In genomic region chr1:154988053-154988954, GRCh38 we compare ENCODE assay signal across 23 cellular contexts. TPM values are rescaled to one million over a fixed set of nuclear protein-coding genes. Genes with fewer than 3 reads are reported as not detected.
DNase-seq lines count a peak whose midpoint lies in the region; ATAC-seq, FAIRE-seq and TF ChIP-seq lines count a peak whose summit lies in the region.
"Had no signal": no experiment of that assay in that cellular context is flagged by ENCODE, and none has a peak within 500 bp of the region (broad histone marks: within the 10 kb centered on the region; RNA-seq: fewer than 3 reads in every experiment).

No MANE protein-coding gene starts in this region.

- H3K4me1 ChIP-seq in HepG2 (ENCODE audit: insufficient read depth, low read length) (peaks cover 38% of the 10 kb centered on the region), right lobe of liver (peaks cover 0 to 26% (median 4%) of the 10 kb centered on the region in 4 donors), OCI-LY3 (ENCODE audit: low read length) (peaks cover 9% of the 10 kb centered on the region), kidney (ENCODE audit: control insufficient read depth in 1 of 2, insufficient read depth in 1 of 2, low read depth in 1 of 2, low read length in 2 of 2) (peaks cover 0 to 8% of the 10 kb centered on the region in 2 donors)

- ATAC-seq in HepG2 (no peak; the same call in 2 of the 3 replicates), right lobe of liver (no peak), HG02588 (IDR thresholded peaks at IDR 0.05; ENCODE audit: unreplicated experiment) (no peak)
- ATAC-seq: activated CD8-positive, alpha-beta T cell treated with anti-CD3 and anti-CD28 coated beads for 36 hours; CD8-positive, alpha-beta T cell had no signal

- FAIRE-seq in HepG2 (lab: Jason Lieb, UNC) (no peak), kidney (lab: Jason Lieb, UNC) (no peak)
- FAIRE-seq: colon, HTR-8/SVneo had no signal

- BruUV-seq in HepG2 (replicated peaks; lab: Mats Ljungman, UMichigan) = no TSS peak

- H3K4me3 ChIP-seq in HepG2 (replicated peaks in 1 of 3; ENCODE audit: insufficient read depth in 1 of 3, low read depth in 2 of 3, low read length in 3 of 3) (no peak overlapping the region), right lobe of liver (no peak overlapping the region), OCI-LY3 (ENCODE audit: low read length) (no peak overlapping the region), kidney (ENCODE audit: low read length in 2 of 2) (no peak overlapping the region)
- H3K4me3 ChIP-seq: GM23248, left ventricle myocardium inferior had no signal

- 93% methylated on average over 12 of the region's 17 CpGs for WGBS in HepG2 (ENCODE audit: low lambda C conversion rate)
- WGBS in right lobe of liver (ENCODE audit: insufficient coverage, low coverage, low lambda C conversion rate, missing lambda C conversion rate) = 94% methylated on average over 8 of the region's 17 CpGs

- H3K4me2 ChIP-seq in HepG2 (ENCODE audit: low read depth, low read length) (no peak overlapping the region), OCI-LY3 (ENCODE audit: low read length) (no peak overlapping the region)

- H3K27ac ChIP-seq in HepG2 (ENCODE audit: extremely low read length, insufficient read depth, low read length) (no peak overlapping the region), right lobe of liver (peak overlapping the region in 1 of 3 donors; percentile 86), OCI-LY3 (ENCODE audit: low read length) (no peak overlapping the region), kidney (ENCODE audit: low read depth in 2 of 2, low read length in 2 of 2) (no peak overlapping the region)
- H3K27ac ChIP-seq: GM23248, left ventricle myocardium inferior had no signal

- DNase-seq in HepG2 (ENCODE audit: low spot score) = no peak
- no peak for DNase-seq in right lobe of liver
- DNase-seq in kidney = peak; percentile 57
- DNase-seq in LoVo (ENCODE audit: low spot score) = no peak
- no peak for DNase-seq in cerebellum (ENCODE audit: low spot score)
- no peak for DNase-seq in HPDE6-E6E7 (ENCODE audit: extremely low spot score)
- DNase-seq: activated CD8-positive, alpha-beta T cell treated with anti-CD3 and anti-CD28 coated beads for 36 hours; activated naive CD8-positive, alpha-beta T cell treated with anti-CD3 and anti-CD28 coated beads for 36 hours; activated T-cell treated with anti-CD3 and anti-CD28 coated beads, Interleukin-2, amount 50 U/mL, for 24 hours; CD8-positive, alpha-beta T cell; DMS79 treated with DMSO at 0.1 percent for 48 hours; endodermal cell; left ventricle myocardium inferior; NCI-H226; SHP77 had no signal

- TF ChIP-seq CTCF in HepG2 (CRISPR knock-in tag; IDR thresholded peaks at IDR 0.05) = peak; percentile 62
- no peak for TF ChIP-seq CTCF in right lobe of liver (IDR thresholded peaks at IDR 0.05)
- TF ChIP-seq CTCF in OCI-LY3 (IDR thresholded peaks at IDR 0.05; ENCODE audit: low read depth, low read length) = peak; percentile 21; the same call in 1 of the 2 replicates
- no peak for TF ChIP-seq CTCF in kidney (IDR thresholded peaks at IDR 0.05; ENCODE audit: borderline replicate concordance, extremely low read depth, insufficient read depth)

- H3K36me3 ChIP-seq in HepG2 (replicated peaks in 1 of 2; ENCODE audit: control insufficient read depth in 1 of 2, insufficient read depth in 2 of 2, low read length in 2 of 2) = peaks cover 5 to 18% of the 10 kb centered on the region in 2 experiments; a peak in 2 of 5 replicates
- peaks cover 0 to 9% (median 0%) of the 10 kb centered on the region in 4 donors for H3K36me3 ChIP-seq in right lobe of liver
- H3K36me3 ChIP-seq in OCI-LY3 (replicated peaks; ENCODE audit: low read depth, low read length) = peaks cover 27% of the 10 kb centered on the region
- H3K36me3 ChIP-seq in kidney (ENCODE audit: control insufficient read depth in 1 of 2, insufficient read depth in 2 of 2, low read length in 2 of 2) = peaks cover 5 to 16% of the 10 kb centered on the region in 2 donors

- TF ChIP-seq RAD21 in HepG2 (CRISPR knock-in tag; IDR thresholded peaks at IDR 0.05) = peak; percentile 20; the same call in 1 of the 2 replicates

- CTCF ChIA-PET in HepG2 (lab: Yijun Ruan, JAX; ENCODE audit: low intra/inter-chr PET ratio, low total read pairs) = interaction anchor here (2.1 kb wide), 1 partner anchor 29 kb away, joined by 13 read pairs; no protein-coding TSS in a partner anchor

- H3K9me3 ChIP-seq in HepG2 (ENCODE audit: low read length) (no peaks in the 10 kb centered on the region), right lobe of liver (no peaks in the 10 kb centered on the region), OCI-LY3 (ENCODE audit: insufficient read depth, low read length) (no peaks in the 10 kb centered on the region), kidney (ENCODE audit: control insufficient read depth in 1 of 2, low read length in 2 of 2) (no peaks in the 10 kb centered on the region)
- H3K9me3 ChIP-seq: left ventricle myocardium inferior had no signal

- H3K79me2 ChIP-seq in HepG2 (ENCODE audit: insufficient read depth, low read length) (peaks cover 14% of the 10 kb centered on the region), OCI-LY3 (ENCODE audit: low read length) (peaks cover 43% of the 10 kb centered on the region)

- H3K9ac ChIP-seq in HepG2 (ENCODE audit: insufficient read depth, low read depth, low read length) = no peak overlapping the region
- no peak overlapping the region for H3K9ac ChIP-seq in OCI-LY3 (ENCODE audit: low read length)
- H3K9ac ChIP-seq in kidney (ENCODE audit: low read length in 2 of 2) = no peak overlapping the region
- H3K9ac ChIP-seq: GM23248 had no signal

- TF ChIP-seq EP300 in HepG2 (IDR thresholded peaks at IDR 0.05; ENCODE audit: low read depth in 2 of 2, low read length in 2 of 2) = no peak
- no peak for TF ChIP-seq EP300 in HepG2 (CRISPR knock-in tag; IDR thresholded peaks at IDR 0.05; ENCODE audit: borderline replicate concordance)

- TF ChIP-seq POLR2A in HepG2 (IDR thresholded peaks at IDR 0.05; ENCODE audit: insufficient read depth in 1 of 2, low read depth in 2 of 2, low read length in 2 of 2) (no peak; a peak in 1 of 4 replicates), right lobe of liver (IDR thresholded peaks at IDR 0.05) (no peak)

- H2AFZ ChIP-seq in HepG2 (ENCODE audit: low read length) (no peak overlapping the region), OCI-LY3 (ENCODE audit: low read depth, low read length) (no peak overlapping the region)
- H2AFZ ChIP-seq: GM23248 had no signal

- H4K20me1 ChIP-seq in HepG2 (ENCODE audit: insufficient read depth, low read length) = no peaks in the 10 kb centered on the region
- H4K20me1 ChIP-seq in OCI-LY3 (ENCODE audit: insufficient read depth, low read length) = no peaks in the 10 kb centered on the region

- POLR2A ChIA-PET in HepG2 (lab: Yijun Ruan, JAX) = interaction anchor here (0.7 to 2.1 kb wide), 10 partner anchors 12 to 75 kb away, joined by 3 to 9 read pairs (median 6); partner anchors contain the start of genes EFNA4, PBXIP1 and SHC1

- in situ Hi-C loops in HepG2 (cut with HindIII; ENCODE audit: extremely low pct_ligation_motif_present, low pct_unique_long_range_greater_than_20kb) = no loop called here

- H3K27me3 ChIP-seq in HepG2 (ENCODE audit: control insufficient read depth in 1 of 2, insufficient read depth in 2 of 2, low read length in 2 of 2) (no peaks in the 10 kb centered on the region), right lobe of liver (no peaks in the 10 kb centered on the region), OCI-LY3 (ENCODE audit: low read depth, low read length) (no peaks in the 10 kb centered on the region)

- intact Hi-C loops in HepG2 (cut with micrococcal nuclease; ENCODE audit: unreplicated experiment) = no loop called here
- intact Hi-C loops in right lobe of liver (cut with DNase I) = loop anchor here in 1 of 2 donors (10.0 kb wide), 1 partner anchor 66 kb away; the partner anchor contains the start of gene ADAM15
- intact Hi-C loops in kidney (cut with DNase I) = no loop called here

RNA-seq across cellular contexts. Expression of gene LENEP, which starts 5.1 kb away (rescaled TPM):
- total RNA-seq in HepG2 (2016; rRNA removed; fragmentation: Illumina TruSeq; extraction: Trizol) = 0.29 TPM in 1 of 2 replicates, not detected in the other
- total RNA-seq in HepG2 (2016; cell fraction: cytosol; rRNA removed; fragmentation: Illumina TruSeq; extraction: Trizol; ENCODE audit: low read depth) = not detected in 2 replicates
- 0.32 TPM in 1 of 2 replicates, not detected in the other for total RNA-seq in HepG2 (2016; cell fraction: insoluble cytoplasmic fraction; rRNA removed; fragmentation: Illumina TruSeq; extraction: Trizol)
- total RNA-seq in HepG2 (2016; cell fraction: membrane; rRNA removed; fragmentation: Illumina TruSeq; extraction: Trizol) = not detected in 2 replicates
- total RNA-seq in HepG2 (2016; cell fraction: nucleus; rRNA removed; fragmentation: Illumina TruSeq; extraction: Trizol) = 1.1 and 1.3 TPM in 2 replicates
- polyA plus RNA-seq in HepG2 (2011; rRNA removed) = not detected in 2 replicates
- polyA plus RNA-seq in HepG2 (2011; cell fraction: cytosol; rRNA removed) = not detected in 2 replicates
- 0.29 and 0.40 TPM in 2 replicates for polyA plus RNA-seq in HepG2 (2011; cell fraction: nucleus; rRNA removed)
- polyA plus RNA-seq in HepG2 (2012) = not detected in 2 replicates
- polyA plus RNA-seq in HepG2 (2016; cell fraction: cytosol; fragmentation: Illumina TruSeq; extraction: Trizol; ENCODE audit: low read depth) = not detected in 2 replicates
- polyA plus RNA-seq in HepG2 (2016; cell fraction: insoluble cytoplasmic fraction; fragmentation: Illumina TruSeq; extraction: Trizol; ENCODE audit: low read depth) = not detected in 2 replicates
- not detected in 2 replicates for polyA plus RNA-seq in HepG2 (2016; cell fraction: membrane; fragmentation: Illumina TruSeq; extraction: Trizol; ENCODE audit: low read depth)
- polyA plus RNA-seq in HepG2 (2016; cell fraction: nucleus; fragmentation: Illumina TruSeq; extraction: Trizol; ENCODE audit: insufficient read depth, low read depth) = not detected in 2 replicates
- polyA minus RNA-seq in HepG2 (2011; rRNA and poly(A)+ RNA removed; ENCODE audit: low replicate concordance) = 1.3 and 7.6 TPM in 2 replicates
- not detected in 2 replicates for polyA minus RNA-seq in HepG2 (2011; cell fraction: cytosol; rRNA and poly(A)+ RNA removed)
- 1.6 TPM in 1 of 2 replicates, not detected in the other for polyA minus RNA-seq in HepG2 (2011; cell fraction: nucleus; rRNA and poly(A)+ RNA removed)
- not detected for total RNA-seq in right lobe of liver
- total RNA-seq in kidney = not detected
- not detected for polyA plus RNA-seq in kidney (ENCODE audit: insufficient read depth, low read depth, low replicate concordance)
- total RNA-seq in cerebellum = 1.5 TPM
- total RNA-seq: activated CD8-positive, alpha-beta T cell treated with anti-CD3 and anti-CD28 coated beads for 36 hours; CD8-positive, alpha-beta T cell; fibroblast of lung; GM23248; left ventricle myocardium inferior; LHCN-M2; temporal lobe had no signal
- polyA plus RNA-seq: fibroblast of lung, GM23248 had no signal

RNA-seq across cellular contexts. Expression of gene FLAD1, which starts 5.2 kb away (rescaled TPM):
- 32.8 and 32.9 TPM in 2 replicates for total RNA-seq in HepG2 (2016; rRNA removed; fragmentation: Illumina TruSeq; extraction: Trizol)
- 21.5 and 22.7 TPM in 2 replicates for total RNA-seq in HepG2 (2016; cell fraction: cytosol; rRNA removed; fragmentation: Illumina TruSeq; extraction: Trizol; ENCODE audit: low read depth)
- 29.0 and 37.1 TPM in 2 replicates for total RNA-seq in HepG2 (2016; cell fraction: insoluble cytoplasmic fraction; rRNA removed; fragmentation: Illumina TruSeq; extraction: Trizol)
- total RNA-seq in HepG2 (2016; cell fraction: membrane; rRNA removed; fragmentation: Illumina TruSeq; extraction: Trizol) = 23.4 and 27.9 TPM in 2 replicates
- total RNA-seq in HepG2 (2016; cell fraction: nucleus; rRNA removed; fragmentation: Illumina TruSeq; extraction: Trizol) = 37.9 and 38.9 TPM in 2 replicates
- 25.9 and 30.3 TPM in 2 replicates for polyA plus RNA-seq in HepG2 (2011; rRNA removed)
- polyA plus RNA-seq in HepG2 (2011; cell fraction: cytosol; rRNA removed) = 16.4 and 22.8 TPM in 2 replicates
- 84.3 and 94.4 TPM in 2 replicates for polyA plus RNA-seq in HepG2 (2011; cell fraction: nucleus; rRNA removed)
- polyA plus RNA-seq in HepG2 (2012) = 15.3 and 18.2 TPM in 2 replicates
- 17.3 and 18.3 TPM in 2 replicates for polyA plus RNA-seq in HepG2 (2016; cell fraction: cytosol; fragmentation: Illumina TruSeq; extraction: Trizol; ENCODE audit: low read depth)
- 28.5 and 31.1 TPM in 2 replicates for polyA plus RNA-seq in HepG2 (2016; cell fraction: insoluble cytoplasmic fraction; fragmentation: Illumina TruSeq; extraction: Trizol; ENCODE audit: low read depth)
- 17.7 and 19.3 TPM in 2 replicates for polyA plus RNA-seq in HepG2 (2016; cell fraction: membrane; fragmentation: Illumina TruSeq; extraction: Trizol; ENCODE audit: low read depth)
- polyA plus RNA-seq in HepG2 (2016; cell fraction: nucleus; fragmentation: Illumina TruSeq; extraction: Trizol; ENCODE audit: insufficient read depth, low read depth) = 64.3 and 72.6 TPM in 2 replicates
- polyA minus RNA-seq in HepG2 (2011; rRNA and poly(A)+ RNA removed; ENCODE audit: low replicate concordance) = 34.0 and 163 TPM in 2 replicates
- polyA minus RNA-seq in HepG2 (2011; cell fraction: cytosol; rRNA and poly(A)+ RNA removed) = 7.6 and 9.5 TPM in 2 replicates
- polyA minus RNA-seq in HepG2 (2011; cell fraction: nucleus; rRNA and poly(A)+ RNA removed) = 15.7 and 16.8 TPM in 2 replicates
- total RNA-seq in right lobe of liver = 10 to 100 TPM; 18.3 to 33.1 (median 24.6) TPM
- 34.1 TPM for total RNA-seq in kidney
- 37.9 TPM for polyA plus RNA-seq in kidney (ENCODE audit: insufficient read depth, low read depth, low replicate concordance)
- total RNA-seq in cerebellum = 16.8 TPM

RNA-seq across cellular contexts. Expression of gene CKS1B, which starts 13.8 kb away (rescaled TPM):
- total RNA-seq in HepG2 (2016; rRNA removed; fragmentation: Illumina TruSeq; extraction: Trizol) (217 and 268 TPM in 2 replicates), right lobe of liver (10 to 100 TPM; 14.9 to 51.7 (median 23.1) TPM), kidney (23.1 TPM), cerebellum (26.5 TPM)
- 95.8 and 111 TPM in 2 replicates for total RNA-seq in HepG2 (2016; cell fraction: cytosol; rRNA removed; fragmentation: Illumina TruSeq; extraction: Trizol; ENCODE audit: low read depth)
- 219 and 283 TPM in 2 replicates for total RNA-seq in HepG2 (2016; cell fraction: insoluble cytoplasmic fraction; rRNA removed; fragmentation: Illumina TruSeq; extraction: Trizol)
- 160 and 171 TPM in 2 replicates for total RNA-seq in HepG2 (2016; cell fraction: membrane; rRNA removed; fragmentation: Illumina TruSeq; extraction: Trizol)
- total RNA-seq in HepG2 (2016; cell fraction: nucleus; rRNA removed; fragmentation: Illumina TruSeq; extraction: Trizol) = 75.7 and 82.8 TPM in 2 replicates
- polyA plus RNA-seq in HepG2 (2011; rRNA removed) (122 and 222 TPM in 2 replicates), kidney (ENCODE audit: insufficient read depth, low read depth, low replicate concordance) (43.1 TPM)
- polyA plus RNA-seq in HepG2 (2011; cell fraction: cytosol; rRNA removed) = 141 and 184 TPM in 2 replicates
- polyA plus RNA-seq in HepG2 (2011; cell fraction: nucleus; rRNA removed) = 54.7 and 67.5 TPM in 2 replicates
- polyA plus RNA-seq in HepG2 (2012) = 103 and 128 TPM in 2 replicates
- polyA plus RNA-seq in HepG2 (2016; cell fraction: cytosol; fragmentation: Illumina TruSeq; extraction: Trizol; ENCODE audit: low read depth) = 98.3 and 114 TPM in 2 replicates
- 306 and 328 TPM in 2 replicates for polyA plus RNA-seq in HepG2 (2016; cell fraction: insoluble cytoplasmic fraction; fragmentation: Illumina TruSeq; extraction: Trizol; ENCODE audit: low read depth)
- 149 and 155 TPM in 2 replicates for polyA plus RNA-seq in HepG2 (2016; cell fraction: membrane; fragmentation: Illumina TruSeq; extraction: Trizol; ENCODE audit: low read depth)
- 139 and 158 TPM in 2 replicates for polyA plus RNA-seq in HepG2 (2016; cell fraction: nucleus; fragmentation: Illumina TruSeq; extraction: Trizol; ENCODE audit: insufficient read depth, low read depth)
- 89.2 and 369 TPM in 2 replicates for polyA minus RNA-seq in HepG2 (2011; rRNA and poly(A)+ RNA removed; ENCODE audit: low replicate concordance)
- polyA minus RNA-seq in HepG2 (2011; cell fraction: cytosol; rRNA and poly(A)+ RNA removed) = 31.4 and 39.6 TPM in 2 replicates
- 20.0 and 31.2 TPM in 2 replicates for polyA minus RNA-seq in HepG2 (2011; cell fraction: nucleus; rRNA and poly(A)+ RNA removed)

RNA-seq across cellular contexts. Expression of gene ZBTB7B, which starts 14.3 kb away (rescaled TPM):
- total RNA-seq in HepG2 (2016; rRNA removed; fragmentation: Illumina TruSeq; extraction: Trizol) (10.1 and 15.5 TPM in 2 replicates), right lobe of liver (10 to 100 TPM; 35.0 to 83.8 (median 38.8) TPM), kidney (68.7 TPM), cerebellum (2.4 TPM)
- 2.1 and 2.9 TPM in 2 replicates for total RNA-seq in HepG2 (2016; cell fraction: cytosol; rRNA removed; fragmentation: Illumina TruSeq; extraction: Trizol; ENCODE audit: low read depth)
- 9.4 and 15.2 TPM in 2 replicates for total RNA-seq in HepG2 (2016; cell fraction: insoluble cytoplasmic fraction; rRNA removed; fragmentation: Illumina TruSeq; extraction: Trizol)
- 7.3 and 8.2 TPM in 2 replicates for total RNA-seq in HepG2 (2016; cell fraction: membrane; rRNA removed; fragmentation: Illumina TruSeq; extraction: Trizol)
- 12.6 TPM in 2 replicates for total RNA-seq in HepG2 (2016; cell fraction: nucleus; rRNA removed; fragmentation: Illumina TruSeq; extraction: Trizol)
- polyA plus RNA-seq in HepG2 (2011; rRNA removed) (17.5 and 22.3 TPM in 2 replicates), kidney (ENCODE audit: insufficient read depth, low read depth, low replicate concordance) (20.1 TPM)
- 15.0 and 19.2 TPM in 2 replicates for polyA plus RNA-seq in HepG2 (2011; cell fraction: cytosol; rRNA removed)
- polyA plus RNA-seq in HepG2 (2011; cell fraction: nucleus; rRNA removed) = 45.5 and 50.7 TPM in 2 replicates
- polyA plus RNA-seq in HepG2 (2012) = 9.8 and 10.8 TPM in 2 replicates
- 1.1 and 1.7 TPM in 2 replicates for polyA plus RNA-seq in HepG2 (2016; cell fraction: cytosol; fragmentation: Illumina TruSeq; extraction: Trizol; ENCODE audit: low read depth)
- polyA plus RNA-seq in HepG2 (2016; cell fraction: insoluble cytoplasmic fraction; fragmentation: Illumina TruSeq; extraction: Trizol; ENCODE audit: low read depth) = 10.5 and 12.2 TPM in 2 replicates
- polyA plus RNA-seq in HepG2 (2016; cell fraction: membrane; fragmentation: Illumina TruSeq; extraction: Trizol; ENCODE audit: low read depth) = 4.4 and 5.4 TPM in 2 replicates
- polyA plus RNA-seq in HepG2 (2016; cell fraction: nucleus; fragmentation: Illumina TruSeq; extraction: Trizol; ENCODE audit: insufficient read depth, low read depth) = 31.6 and 39.9 TPM in 2 replicates
- 32.5 and 45.9 TPM in 2 replicates for polyA minus RNA-seq in HepG2 (2011; rRNA and poly(A)+ RNA removed; ENCODE audit: low replicate concordance)
- polyA minus RNA-seq in HepG2 (2011; cell fraction: cytosol; rRNA and poly(A)+ RNA removed) = 9.9 and 13.2 TPM in 2 replicates
- polyA minus RNA-seq in HepG2 (2011; cell fraction: nucleus; rRNA and poly(A)+ RNA removed) = 10.3 and 13.3 TPM in 2 replicates

RNA-seq across cellular contexts. Expression of gene SHC1, which starts 17.8 kb away (rescaled TPM):
- total RNA-seq in HepG2 (2016; rRNA removed; fragmentation: Illumina TruSeq; extraction: Trizol) (52.0 and 55.0 TPM in 2 replicates), right lobe of liver (100 to 1,000 TPM in 1 of 6 experiments, 10 to 100 TPM in 5; 44.6 to 108 (median 75.3) TPM), kidney (153 TPM), cerebellum (16.7 TPM)
- 10.4 and 11.4 TPM in 2 replicates for total RNA-seq in HepG2 (2016; cell fraction: cytosol; rRNA removed; fragmentation: Illumina TruSeq; extraction: Trizol; ENCODE audit: low read depth)
- 43.4 and 62.0 TPM in 2 replicates for total RNA-seq in HepG2 (2016; cell fraction: insoluble cytoplasmic fraction; rRNA removed; fragmentation: Illumina TruSeq; extraction: Trizol)
- total RNA-seq in HepG2 (2016; cell fraction: membrane; rRNA removed; fragmentation: Illumina TruSeq; extraction: Trizol) = 32.4 and 34.5 TPM in 2 replicates
- 38.5 and 42.7 TPM in 2 replicates for total RNA-seq in HepG2 (2016; cell fraction: nucleus; rRNA removed; fragmentation: Illumina TruSeq; extraction: Trizol)
- polyA plus RNA-seq in HepG2 (2011; rRNA removed) (137 and 146 TPM in 2 replicates), kidney (ENCODE audit: insufficient read depth, low read depth, low replicate concordance) (43.8 TPM)
- polyA plus RNA-seq in HepG2 (2011; cell fraction: cytosol; rRNA removed) = 58.2 and 72.4 TPM in 2 replicates
- polyA plus RNA-seq in HepG2 (2011; cell fraction: nucleus; rRNA removed) = 261 and 328 TPM in 2 replicates
- 46.9 and 60.8 TPM in 2 replicates for polyA plus RNA-seq in HepG2 (2012)
- 13.4 and 13.5 TPM in 2 replicates for polyA plus RNA-seq in HepG2 (2016; cell fraction: cytosol; fragmentation: Illumina TruSeq; extraction: Trizol; ENCODE audit: low read depth)
- 59.8 and 73.1 TPM in 2 replicates for polyA plus RNA-seq in HepG2 (2016; cell fraction: insoluble cytoplasmic fraction; fragmentation: Illumina TruSeq; extraction: Trizol; ENCODE audit: low read depth)
- 34.6 and 37.7 TPM in 2 replicates for polyA plus RNA-seq in HepG2 (2016; cell fraction: membrane; fragmentation: Illumina TruSeq; extraction: Trizol; ENCODE audit: low read depth)
- polyA plus RNA-seq in HepG2 (2016; cell fraction: nucleus; fragmentation: Illumina TruSeq; extraction: Trizol; ENCODE audit: insufficient read depth, low read depth) = 141 and 171 TPM in 2 replicates
- 119 and 193 TPM in 2 replicates for polyA minus RNA-seq in HepG2 (2011; rRNA and poly(A)+ RNA removed; ENCODE audit: low replicate concordance)
- 49.8 and 52.4 TPM in 2 replicates for polyA minus RNA-seq in HepG2 (2011; cell fraction: cytosol; rRNA and poly(A)+ RNA removed)
- 37.5 and 41.5 TPM in 2 replicates for polyA minus RNA-seq in HepG2 (2011; cell fraction: nucleus; rRNA and poly(A)+ RNA removed)

Comparison
In these comparisons a context has a peak if more than half of its experiments do, and no peak if none do; other contexts are left out.
1. CTCF ChIP-seq: peak in HepG2 (single experiment) and OCI-LY3 (single experiment); none in right lobe of liver (0 of 4) and kidney (single experiment).